In genomic region chr2:240732184-240732583, GRCh38 we compare ENCODE assay signal across 36 cellular contexts. TPM values are rescaled to one million over a fixed set of nuclear protein-coding genes. Genes with fewer than 3 reads are reported as not detected.
DNase-seq lines count a peak whose midpoint lies in the region; ATAC-seq and TF ChIP-seq lines count a peak whose summit lies in the region.
"Had no signal": no experiment of that assay in that cellular context is flagged by ENCODE, and none has a peak within 500 bp of the region (broad histone marks: within the 10 kb centered on the region; RNA-seq: fewer than 3 reads in every experiment).

No MANE protein-coding gene starts in this region.

- peaks cover 17% of the 10 kb centered on the region for H3K36me3 Mint-ChIP-seq in WTC11
- H3K36me3 Mint-ChIP-seq in activated T-helper 2 cell treated with anti-CD3 and anti-CD28 coated beads, Interferon-gamma antibody, Interleukin-2, Interleukin-4, amounts not matched to agents 10 μg/mL and 5 μg/mL and 100 μg/mL, durations not matched to agents 14 hours and 24 hours and 36 hours (ENCODE audit: low read depth): no peaks in the 10 kb centered on the region
- H3K36me3 Mint-ChIP-seq: CD14-positive monocyte; CD4-positive, alpha-beta memory T cell; CD4-positive, CD25-positive, alpha-beta regulatory T cell; CD8-positive, alpha-beta memory T cell; CD8-positive, alpha-beta T cell had no signal

- no peaks in the 10 kb centered on the region for H3K9me3 ChIP-seq in HEK293 (ENCODE audit: control insufficient read depth, insufficient read depth, low read depth, low read length)
- H3K9me3 ChIP-seq: A549; BE2C; BLaER1; BLaER1 treated with 17β-estradiol and CSF1 and Interleukin-3, amounts not matched to agents 10 nM and 100 nM; Caco-2 had no signal

- H3K27ac ChIP-seq in HEK293 (ENCODE audit: extremely low read depth, low read depth, low read length) (no peak overlapping the region), cingulate gyrus (ENCODE audit: low read depth, low read length) (peak overlapping the region; percentile 39)
- H3K27ac ChIP-seq: 22Rv1, A549, C4-2B had no signal

- POLR2A ChIA-PET in HEK293 (lab: Yijun Ruan, JAX) (no interaction called here), WTC11 (lab: Charles Lee) (no interaction called here)

- CTCF ChIA-PET in HEK293 (lab: Yijun Ruan, JAX): no interaction called here
- CTCF ChIA-PET in WTC11 (lab: Charles Lee): no interaction called here

- H3K9me3 Mint-ChIP-seq in WTC11: no peaks in the 10 kb centered on the region
- no peaks in the 10 kb centered on the region for H3K9me3 Mint-ChIP-seq in activated T-helper 2 cell treated with anti-CD3 and anti-CD28 coated beads, Interferon-gamma antibody, Interleukin-2, Interleukin-4, amounts not matched to agents 10 μg/mL and 5 μg/mL and 100 μg/mL, durations not matched to agents 14 hours and 24 hours and 36 hours
- H3K9me3 Mint-ChIP-seq: CD14-positive monocyte; CD4-positive, alpha-beta memory T cell; CD4-positive, alpha-beta T cell; CD4-positive, CD25-positive, alpha-beta regulatory T cell; CD8-positive, alpha-beta memory T cell; CD8-positive, alpha-beta T cell had no signal

- no peak overlapping the region for H3K4me3 ChIP-seq in HEK293 (ENCODE audit: low read depth, low read length)
- H3K4me3 ChIP-seq: A549; BLaER1; BLaER1 treated with 17β-estradiol and CSF1 and Interleukin-3, amounts not matched to agents 10 nM and 100 nM had no signal

- TF ChIP-seq CTCF in HEK293 (tag by site-specific recombination; IDR thresholded peaks at IDR 0.05) (no peak), WTC11 (IDR thresholded peaks at IDR 0.05) (no peak)

- H3K27me3 Mint-ChIP-seq in WTC11 (ENCODE audit: low read depth): no peaks in the 10 kb centered on the region
- H3K27me3 Mint-ChIP-seq in activated T-helper 2 cell treated with anti-CD3 and anti-CD28 coated beads, Interferon-gamma antibody, Interleukin-2, Interleukin-4, amounts not matched to agents 10 μg/mL and 5 μg/mL and 100 μg/mL, durations not matched to agents 14 hours and 24 hours and 36 hours (ENCODE audit: low read depth): no peaks in the 10 kb centered on the region
- H3K27me3 Mint-ChIP-seq: CD4-positive, alpha-beta memory T cell; CD4-positive, CD25-positive, alpha-beta regulatory T cell had no signal

- DNase-seq in WTC11 (ENCODE audit: low spot score) (no peak), Kasumi-1 (lab: John Stamatoyannopoulos, UW) (no peak)
- no peak for DNase-seq in activated T-helper 2 cell treated with anti-CD3 and anti-CD28 coated beads, Interferon-gamma antibody, Interleukin-2, Interleukin-4, amounts not matched to agents 10 μg/mL and 5 μg/mL and 100 μg/mL, durations not matched to agents 14 hours and 24 hours and 36 hours (ENCODE audit: low spot score)
- DNase-seq: 8988T; ACHN; AML-193; BE2C; C1 segment of cervical spinal cord; Caco-2; Calu3; CD4-positive, alpha-beta memory T cell; CD4-positive, alpha-beta T cell; CD4-positive, CD25-positive, alpha-beta regulatory T cell; CD8-positive, alpha-beta memory T cell; CD8-positive, alpha-beta T cell; COR-L47; DMS 273 treated with DMSO at 0.1 percent for 48 hours; DMS153; DMS53; DMS79; DMS79 treated with DMSO at 0.1 percent for 48 hours; DND-41; EL had no signal

- ATAC-seq in WTC11 (no peak), HG03342 (IDR thresholded peaks at IDR 0.05; ENCODE audit: unreplicated experiment) (no peak)
- ATAC-seq: A549; CD8-positive, alpha-beta T cell had no signal

- intact Hi-C loops in activated T-helper 2 cell treated with anti-CD3 and anti-CD28 coated beads, Interferon-gamma antibody, Interleukin-2, Interleukin-4, amounts not matched to agents 10 μg/mL and 5 μg/mL and 100 μg/mL, durations not matched to agents 14 hours and 24 hours and 36 hours (cut with micrococcal nuclease): no loop called here

- peaks cover 0 to 18% of the 10 kb centered on the region in 2 experiments; a peak in 2 of 3 replicates for H3K36me3 ChIP-seq in HEK293 (ENCODE audit: control insufficient read depth in 2 of 2, insufficient read depth in 1 of 2, low read length in 2 of 2)
- H3K36me3 ChIP-seq: BLaER1; BLaER1 treated with 17β-estradiol and CSF1 and Interleukin-3, amounts not matched to agents 10 nM and 100 nM had no signal

- H3K27ac Mint-ChIP-seq in WTC11: no peak overlapping the region
- H3K27ac Mint-ChIP-seq in activated T-helper 2 cell treated with anti-CD3 and anti-CD28 coated beads, Interferon-gamma antibody, Interleukin-2, Interleukin-4, amounts not matched to agents 10 μg/mL and 5 μg/mL and 100 μg/mL, durations not matched to agents 14 hours and 24 hours and 36 hours: no peak overlapping the region
- H3K27ac Mint-ChIP-seq: B cell; CD14-positive monocyte; CD4-positive, alpha-beta memory T cell; CD4-positive, alpha-beta T cell; CD4-positive, CD25-positive, alpha-beta regulatory T cell; CD8-positive, alpha-beta memory T cell; CD8-positive, alpha-beta T cell had no signal

- no peaks in the 10 kb centered on the region for H3K4me1 ChIP-seq in HEK293 (ENCODE audit: control insufficient read depth, insufficient read depth, low read length)
- H3K4me1 ChIP-seq: A549, BE2C, Caco-2 had no signal

- no peaks in the 10 kb centered on the region for H3K4me1 Mint-ChIP-seq in WTC11
- H3K4me1 Mint-ChIP-seq in activated T-helper 2 cell treated with anti-CD3 and anti-CD28 coated beads, Interferon-gamma antibody, Interleukin-2, Interleukin-4, amounts not matched to agents 10 μg/mL and 5 μg/mL and 100 μg/mL, durations not matched to agents 14 hours and 24 hours and 36 hours (ENCODE audit: low read depth): no peaks in the 10 kb centered on the region
- H3K4me1 Mint-ChIP-seq: B cell; CD14-positive monocyte; CD4-positive, alpha-beta memory T cell; CD8-positive, alpha-beta memory T cell had no signal

- no peak overlapping the region for H3K4me3 Mint-ChIP-seq in WTC11
- H3K4me3 Mint-ChIP-seq in activated T-helper 2 cell treated with anti-CD3 and anti-CD28 coated beads, Interferon-gamma antibody, Interleukin-2, Interleukin-4, amounts not matched to agents 10 μg/mL and 5 μg/mL and 100 μg/mL, durations not matched to agents 14 hours and 24 hours and 36 hours (ENCODE audit: low read depth): no peak overlapping the region
- H3K4me3 Mint-ChIP-seq: B cell; CD14-positive monocyte; CD4-positive, alpha-beta memory T cell; CD4-positive, alpha-beta T cell; CD4-positive, CD25-positive, alpha-beta regulatory T cell; CD8-positive, alpha-beta memory T cell; CD8-positive, alpha-beta T cell had no signal

TF ChIP-seq in HEK293, 187 proteins besides CTCF, POLR2A, EP300 and RAD21 (continues in another document):
- no peak for TF ChIP-seq ZNF639 (tag by site-specific recombination; IDR thresholded peaks at IDR 0.05)
- TF ChIP-seq ZNF626 (tag by site-specific recombination; IDR thresholded peaks at IDR 0.05): no peak
- peak; percentile 78 for TF ChIP-seq WT1 (tag by site-specific recombination; IDR thresholded peaks at IDR 0.05)

TF ChIP-seq in WTC11, 78 proteins besides CTCF, POLR2A, EP300 and RAD21:
- TF ChIP-seq ZNF263 (CRISPR knock-in tag; IDR thresholded peaks at IDR 0.05; ENCODE audit: low read depth): 0 out of 2 replicates have a peak, but pooled peaks have one; percentile 39
- TF ChIP-seq GRHL2 (CRISPR knock-in tag; IDR thresholded peaks at IDR 0.05; ENCODE audit: insufficient replicate concordance, severe bottlenecking): no peak

RNA-seq across cellular contexts. Expression of gene AQP12A, which starts 40.5 kb away (rescaled TPM):
- not detected in 3 replicates for total RNA-seq in WTC11 (2021)
- not detected in 2 replicates for total RNA-seq in activated T-helper 2 cell treated with anti-CD3 and anti-CD28 coated beads, Interferon-gamma antibody, Interleukin-2, Interleukin-4, amounts not matched to agents 10 μg/mL and 5 μg/mL and 100 μg/mL, durations not matched to agents 14 hours and 24 hours and 36 hours
- total RNA-seq: A172; A673; B cell; Caco-2; Calu3; CD4-positive, alpha-beta memory T cell; CD4-positive, alpha-beta T cell; CD4-positive, CD25-positive, alpha-beta regulatory T cell; CD8-positive, alpha-beta memory T cell; CD8-positive, alpha-beta T cell; Daoy had no signal

RNA-seq across cellular contexts. Expression of gene AQP12B, which starts 49.5 kb away (rescaled TPM):
- not detected in 3 replicates for total RNA-seq in WTC11 (2021)
- total RNA-seq in activated T-helper 2 cell treated with anti-CD3 and anti-CD28 coated beads, Interferon-gamma antibody, Interleukin-2, Interleukin-4, amounts not matched to agents 10 μg/mL and 5 μg/mL and 100 μg/mL, durations not matched to agents 14 hours and 24 hours and 36 hours: not detected in 2 replicates
- total RNA-seq: A172; A673; B cell; Caco-2; Calu3; CD4-positive, alpha-beta memory T cell; CD4-positive, alpha-beta T cell; CD4-positive, CD25-positive, alpha-beta regulatory T cell; CD8-positive, alpha-beta memory T cell; CD8-positive, alpha-beta T cell; Daoy had no signal
